In genomic region chr1:47682786-47683350, GRCh38 we compare ENCODE assay signal across 19 cellular contexts.
"Had no signal": no experiment of that assay in that cellular context is flagged by ENCODE, and none has a peak within 500 bp of the region (broad histone marks: within the 10 kb centered on the region; RNA-seq: fewer than 3 reads in every experiment).

No MANE protein-coding gene starts in this region.

- H3K27me3 ChIP-seq: SJSA1, transverse colon had no signal

- H3K36me3 ChIP-seq: esophagus muscularis mucosa, SJSA1, transverse colon had no signal

- H3K4me3 ChIP-seq: esophagus muscularis mucosa, mucosa of descending colon, SJSA1, smooth muscle cell, transverse colon had no signal

- DNase-seq: activated CD4-positive, alpha-beta T cell treated with anti-CD3 and anti-CD28 coated beads for 1 hour; aorta; effector memory CD8-positive, alpha-beta T cell; glutamatergic neuron; hippocampal formation; mucosa of descending colon; nephron progenitor cell; nucleus accumbens; stimulated activated CD4-positive, alpha-beta T cell treated with anti-CD3 and anti-CD28 coated beads, Interleukin-4, amount 100 ng/mL, for 1 hour; stimulated activated naive CD4-positive, alpha-beta T cell; T-helper 1 cell; transverse colon had no signal

- H3K27ac Mint-ChIP-seq: activated naive CD4-positive, alpha-beta T cell treated with anti-CD3 and anti-CD28 coated beads, Interleukin-2, amount 50 U/mL, for 72 hours; activated T-helper 1 cell treated with anti-CD3 and anti-CD28 coated beads, Interleukin-12 subunit alpha, Interleukin-12 subunit beta, Interleukin-2, Interleukin-4 antibody, amounts not matched to agents 30 ng/mL and 10 ng/mL and 1 ng/mL, durations not matched to agents 14 hours and 24 hours and 36 hours; brain; effector memory CD8-positive, alpha-beta T cell; memory B cell; nephron progenitor cell had no signal

- H3K27ac ChIP-seq: esophagus muscularis mucosa, SJSA1, transverse colon had no signal

- H3K36me3 Mint-ChIP-seq: activated naive CD4-positive, alpha-beta T cell treated with anti-CD3 and anti-CD28 coated beads, Interleukin-2, amount 50 U/mL, for 72 hours; brain; memory B cell had no signal

- H3K4me3 Mint-ChIP-seq: activated T-helper 1 cell treated with anti-CD3 and anti-CD28 coated beads, Interleukin-12 subunit alpha, Interleukin-12 subunit beta, Interleukin-2, Interleukin-4 antibody, amounts not matched to agents 30 ng/mL and 10 ng/mL and 1 ng/mL, durations not matched to agents 14 hours and 24 hours and 36 hours; brain; effector memory CD8-positive, alpha-beta T cell; memory B cell had no signal

- H3K4me2 ChIP-seq: smooth muscle cell had no signal

- H3K4me1 Mint-ChIP-seq: memory B cell had no signal

- H3K9me3 Mint-ChIP-seq: activated naive CD4-positive, alpha-beta T cell treated with anti-CD3 and anti-CD28 coated beads, Interleukin-2, amount 50 U/mL, for 72 hours; activated T-helper 1 cell treated with anti-CD3 and anti-CD28 coated beads, Interleukin-12 subunit alpha, Interleukin-12 subunit beta, Interleukin-2, Interleukin-4 antibody, amounts not matched to agents 30 ng/mL and 10 ng/mL and 1 ng/mL, durations not matched to agents 14 hours and 24 hours and 36 hours; effector memory CD8-positive, alpha-beta T cell; memory B cell; nephron progenitor cell had no signal

- H3K9me3 ChIP-seq: esophagus muscularis mucosa, mucosa of descending colon, SJSA1, transverse colon had no signal
